ENCODE assay signal across 26 cellular contexts in genomic region chr1:22098752-22099151, GRCh38. TPM values are rescaled to one million over a fixed set of nuclear protein-coding genes. Genes with fewer than 3 reads are reported as not detected.
DNase-seq lines count a peak whose midpoint lies in the region; ATAC-seq and FAIRE-seq lines count a peak whose summit lies in the region.
"Had no signal": no experiment of that assay in that cellular context is flagged by ENCODE, and none has a peak within 500 bp of the region (broad histone marks: within the 10 kb centered on the region; RNA-seq: fewer than 3 reads in every experiment).

No MANE protein-coding gene starts in this region.

- no peak overlapping the region for H4K91ac ChIP-seq in mesenchymal stem cell (ENCODE audit: low read length)

- H3K4me1 Mint-ChIP-seq in activated CD4-positive, alpha-beta T cell treated with anti-CD3 and anti-CD28 coated beads, Interleukin-2, amount 10 ng/mL, durations not matched to agents 7 days and 5 days: peaks cover 66% of the 10 kb centered on the region
- H3K4me1 Mint-ChIP-seq in activated CD4-positive, alpha-beta T cell treated with anti-CD3 and anti-CD28 coated beads for 36 hours: peaks cover 62% of the 10 kb centered on the region
- peaks cover 25 to 75% (median 48%) of the 10 kb centered on the region in 4 donors for H3K4me1 Mint-ChIP-seq in CD4-positive, CD25-positive, alpha-beta regulatory T cell
- H3K4me1 Mint-ChIP-seq in T-cell: peaks cover 65 to 80% (median 76%) of the 10 kb centered on the region in 3 donors
- H3K4me1 Mint-ChIP-seq: H9 had no signal

- no peak overlapping the region for H3K27ac ChIP-seq in CD4-positive, CD25-positive, alpha-beta regulatory T cell (ENCODE audit: insufficient read depth, low read length, poor library complexity, severe bottlenecking)
- H3K27ac ChIP-seq in mesenchymal stem cell (ENCODE audit: low read length, poor library complexity, severe bottlenecking): no peak overlapping the region
- H3K27ac ChIP-seq: 22Rv1, GM23248, SJCRH30 had no signal

- ATAC-seq in activated CD4-positive, alpha-beta T cell treated with anti-CD3 and anti-CD28 coated beads for 36 hours: no peak
- ATAC-seq in CD4-positive, CD25-positive, alpha-beta regulatory T cell (ENCODE audit: low read depth in 2 of 2): no peak
- ATAC-seq in T-cell (replicated peaks in 1 of 4): no peak
- ATAC-seq: Panc1 had no signal

- no peak for DNase-seq in activated CD4-positive, alpha-beta T cell treated with anti-CD3 and anti-CD28 coated beads, Interleukin-2, amount 10 ng/mL, durations not matched to agents 7 days and 5 days
- DNase-seq in activated CD4-positive, alpha-beta T cell treated with anti-CD3 and anti-CD28 coated beads for 36 hours: no peak
- no peak for DNase-seq in CD4-positive, CD25-positive, alpha-beta regulatory T cell
- DNase-seq in T-cell (no peak), mesenchymal stem cell (no peak), RCC 7860 (ENCODE audit: low spot score) (no peak), globus pallidus (ENCODE audit: low spot score) (no peak), activated gamma-delta T cell (lab: John Stamatoyannopoulos, UW) (no peak)
- DNase-seq: ACHN, AML-193, C1 segment of cervical spinal cord, EL, GF-D8, GM23248, H9, Kasumi-1, NCI-H1694, NCI-H2081, NCI-H2171, NCI-H345, NCI-H524 treated with DMSO at 0.1 percent for 48 hours, NCI-H82, SJCRH30 had no signal

- WGBS in mesenchymal stem cell: 94% methylated on average over 10 of the region's 10 CpGs

- peaks cover 33% of the 10 kb centered on the region for H3K4me1 ChIP-seq in CD4-positive, CD25-positive, alpha-beta regulatory T cell (ENCODE audit: control insufficient read depth, insufficient read depth, low read length, poor library complexity, severe bottlenecking)
- peaks cover 2% of the 10 kb centered on the region for H3K4me1 ChIP-seq in mesenchymal stem cell (ENCODE audit: control insufficient read depth, insufficient read depth, low read depth, low read length)
- H3K4me1 ChIP-seq: SJCRH30 had no signal

- peaks cover 77% of the 10 kb centered on the region for H3K36me3 Mint-ChIP-seq in activated CD4-positive, alpha-beta T cell treated with anti-CD3 and anti-CD28 coated beads, Interleukin-2, amount 10 ng/mL, durations not matched to agents 7 days and 5 days (ENCODE audit: low read depth)
- peaks cover 61% of the 10 kb centered on the region for H3K36me3 Mint-ChIP-seq in activated CD4-positive, alpha-beta T cell treated with anti-CD3 and anti-CD28 coated beads for 36 hours (ENCODE audit: low read depth)
- H3K36me3 Mint-ChIP-seq in CD4-positive, CD25-positive, alpha-beta regulatory T cell: peaks cover 32% of the 10 kb centered on the region
- peaks cover 34% of the 10 kb centered on the region for H3K36me3 Mint-ChIP-seq in T-cell

- H3K4me3 Mint-ChIP-seq in activated CD4-positive, alpha-beta T cell treated with anti-CD3 and anti-CD28 coated beads, Interleukin-2, amount 10 ng/mL, durations not matched to agents 7 days and 5 days: no peak overlapping the region
- no peak overlapping the region for H3K4me3 Mint-ChIP-seq in activated CD4-positive, alpha-beta T cell treated with anti-CD3 and anti-CD28 coated beads for 36 hours
- no peak overlapping the region for H3K4me3 Mint-ChIP-seq in CD4-positive, CD25-positive, alpha-beta regulatory T cell
- H3K4me3 Mint-ChIP-seq in T-cell: no peak overlapping the region
- H3K4me3 Mint-ChIP-seq: H9 had no signal

- no peaks in the 10 kb centered on the region for H3K9me3 Mint-ChIP-seq in activated CD4-positive, alpha-beta T cell treated with anti-CD3 and anti-CD28 coated beads, Interleukin-2, amount 10 ng/mL, durations not matched to agents 7 days and 5 days
- H3K9me3 Mint-ChIP-seq in activated CD4-positive, alpha-beta T cell treated with anti-CD3 and anti-CD28 coated beads for 36 hours (ENCODE audit: low read depth): peaks cover under 1% of the 10 kb centered on the region
- no peaks in the 10 kb centered on the region for H3K9me3 Mint-ChIP-seq in CD4-positive, CD25-positive, alpha-beta regulatory T cell
- H3K9me3 Mint-ChIP-seq in T-cell: no peaks in the 10 kb centered on the region
- H3K9me3 Mint-ChIP-seq: H9 had no signal

- H3K9me3 ChIP-seq in CD4-positive, CD25-positive, alpha-beta regulatory T cell (ENCODE audit: control insufficient read depth in 2 of 2, low read length in 2 of 2): no peaks in the 10 kb centered on the region
- no peaks in the 10 kb centered on the region for H3K9me3 ChIP-seq in mesenchymal stem cell (ENCODE audit: control insufficient read depth, low read length)
- H3K9me3 ChIP-seq: SJCRH30 had no signal

- intact Hi-C loops in activated CD4-positive, alpha-beta T cell treated with anti-CD3 and anti-CD28 coated beads for 36 hours (cut with DNase I, micrococcal nuclease): no loop called here

- H3K9ac ChIP-seq in mesenchymal stem cell (ENCODE audit: low read length): no peak overlapping the region
- H3K9ac ChIP-seq: GM23248 had no signal

- H3K27me3 ChIP-seq in CD4-positive, CD25-positive, alpha-beta regulatory T cell (ENCODE audit: control insufficient read depth, insufficient read depth, low read length): no peaks in the 10 kb centered on the region
- H3K27me3 ChIP-seq in mesenchymal stem cell (ENCODE audit: control insufficient read depth in 1 of 2, insufficient read depth in 1 of 2, low read length in 2 of 2): no peaks in the 10 kb centered on the region
- H3K27me3 ChIP-seq: SJCRH30 had no signal

- H3K23ac ChIP-seq in mesenchymal stem cell (ENCODE audit: low read length in 2 of 2): no peak overlapping the region

- peaks cover 19% of the 10 kb centered on the region for H3K79me1 ChIP-seq in mesenchymal stem cell (replicated peaks; ENCODE audit: low read length, poor library complexity, severe bottlenecking)

- peaks cover 59% of the 10 kb centered on the region for H3K36me3 ChIP-seq in CD4-positive, CD25-positive, alpha-beta regulatory T cell (ENCODE audit: control insufficient read depth, insufficient read depth, low read length)
- H3K36me3 ChIP-seq in mesenchymal stem cell (ENCODE audit: control insufficient read depth in 1 of 2, insufficient read depth in 2 of 2, low read depth in 1 of 2, low read length in 2 of 2): peaks cover 18 to 82% of the 10 kb centered on the region in 2 experiments

- H2AK5ac ChIP-seq in mesenchymal stem cell (ENCODE audit: low read length, severe bottlenecking): no peak overlapping the region

- H2BK12ac ChIP-seq in mesenchymal stem cell (ENCODE audit: low read length in 2 of 2): no peak overlapping the region

- H2BK120ac ChIP-seq in mesenchymal stem cell (ENCODE audit: low read depth, low read length): no peak overlapping the region

- H4K8ac ChIP-seq in mesenchymal stem cell (ENCODE audit: low read length): peak overlapping the region; percentile 9

- no peak overlapping the region for H3K18ac ChIP-seq in mesenchymal stem cell (ENCODE audit: low read depth in 1 of 2, low read length in 2 of 2)

- H2BK5ac ChIP-seq in mesenchymal stem cell (ENCODE audit: low read depth, low read length, poor library complexity, severe bottlenecking): no peak overlapping the region

- no peaks in the 10 kb centered on the region for H3K27me3 Mint-ChIP-seq in activated CD4-positive, alpha-beta T cell treated with anti-CD3 and anti-CD28 coated beads, Interleukin-2, amount 10 ng/mL, durations not matched to agents 7 days and 5 days
- H3K27me3 Mint-ChIP-seq in activated CD4-positive, alpha-beta T cell treated with anti-CD3 and anti-CD28 coated beads for 36 hours: no peaks in the 10 kb centered on the region
- no peaks in the 10 kb centered on the region for H3K27me3 Mint-ChIP-seq in CD4-positive, CD25-positive, alpha-beta regulatory T cell
- no peaks in the 10 kb centered on the region for H3K27me3 Mint-ChIP-seq in T-cell

- H2AFZ ChIP-seq in mesenchymal stem cell (ENCODE audit: low read depth, low read length): no peak overlapping the region
- H2AFZ ChIP-seq: GM23248 had no signal

- no peak overlapping the region for H3K4me3 ChIP-seq in CD4-positive, CD25-positive, alpha-beta regulatory T cell (ENCODE audit: low read depth, low read length)
- H3K4me3 ChIP-seq in mesenchymal stem cell (ENCODE audit: insufficient read depth in 1 of 2, low read depth in 1 of 2, low read length in 2 of 2): no peak overlapping the region
- H3K4me3 ChIP-seq: GM23248, SJCRH30 had no signal

- H3K14ac ChIP-seq in mesenchymal stem cell (ENCODE audit: low read length in 2 of 2): no peak overlapping the region

- no peak overlapping the region for H3K4ac ChIP-seq in mesenchymal stem cell (ENCODE audit: low read depth in 1 of 2, low read length in 2 of 2)

- peak overlapping the region; percentile 82 for H3K27ac Mint-ChIP-seq in activated CD4-positive, alpha-beta T cell treated with anti-CD3 and anti-CD28 coated beads, Interleukin-2, amount 10 ng/mL, durations not matched to agents 7 days and 5 days
- no peak overlapping the region for H3K27ac Mint-ChIP-seq in activated CD4-positive, alpha-beta T cell treated with anti-CD3 and anti-CD28 coated beads for 36 hours
- peak overlapping the region in 2 of 3 donors; percentile 38 to 44 for H3K27ac Mint-ChIP-seq in CD4-positive, CD25-positive, alpha-beta regulatory T cell
- H3K27ac Mint-ChIP-seq in T-cell: peak overlapping the region; percentile 45 to 65
- H3K27ac Mint-ChIP-seq: H9 had no signal

- no peak for FAIRE-seq in RCC 7860 (lab: Jason Lieb, UNC)

- H3K4me2 ChIP-seq in mesenchymal stem cell (ENCODE audit: low read length, poor library complexity, severe bottlenecking): no peak overlapping the region

- POLR2A ChIA-PET in activated CD4-positive, alpha-beta T cell treated with anti-CD3 and anti-CD28 coated beads, Interleukin-2, amount 10 ng/mL, durations not matched to agents 7 days and 5 days (lab: Charles Lee): no interaction called here
- POLR2A ChIA-PET in activated CD4-positive, alpha-beta T cell treated with anti-CD3 and anti-CD28 coated beads for 36 hours (lab: Charles Lee): no interaction called here
- POLR2A ChIA-PET in T-cell (lab: Charles Lee): no interaction called here

- H2BK15ac ChIP-seq in mesenchymal stem cell (ENCODE audit: low read depth, poor library complexity, severe bottlenecking): no peak overlapping the region

- CTCF ChIA-PET in activated CD4-positive, alpha-beta T cell treated with anti-CD3 and anti-CD28 coated beads, Interleukin-2, amount 10 ng/mL, durations not matched to agents 7 days and 5 days (lab: Charles Lee): interaction anchor here (0.6 to 1.5 kb wide), 6 partner anchors 14 to 1724 kb away, joined by 3 to 4 read pairs (median 3); no protein-coding TSS in a partner anchor
- CTCF ChIA-PET in activated CD4-positive, alpha-beta T cell treated with anti-CD3 and anti-CD28 coated beads for 36 hours (lab: Charles Lee): interaction anchor here (1.3 to 1.9 kb wide), 3 partner anchors 11 to 73 kb away, joined by 3 to 5 read pairs (median 4); no protein-coding TSS in a partner anchor
- CTCF ChIA-PET in T-cell (lab: Charles Lee): interaction anchor here in 1 of 2 donors (0.6 kb wide), 1 partner anchor 68 kb away, joined by 3 read pairs; no protein-coding TSS in a partner anchor

RNA-seq across cellular contexts. Expression of gene WNT4, which starts 44.1 kb away (rescaled TPM):
- not detected for total RNA-seq in activated CD4-positive, alpha-beta T cell treated with anti-CD3 and anti-CD28 coated beads, Interleukin-2, amount 10 ng/mL, durations not matched to agents 7 days and 5 days
- total RNA-seq in activated CD4-positive, alpha-beta T cell treated with anti-CD3 and anti-CD28 coated beads for 36 hours: not detected
- total RNA-seq in CD4-positive, CD25-positive, alpha-beta regulatory T cell: not detected
- under 1 TPM in 2 of 4 donors, not detected in 2; 0.06 to 0.13 TPM for polyA plus RNA-seq in CD4-positive, CD25-positive, alpha-beta regulatory T cell
- total RNA-seq in T-cell: not detected
- 2.9 TPM for polyA plus RNA-seq in mesenchymal stem cell (2013, experiment 1 of 2)
- polyA plus RNA-seq in mesenchymal stem cell (2013, experiment 2 of 2): 3.2 TPM
- total RNA-seq: MCF 10A had no signal

RNA-seq across cellular contexts. Expression of gene CDC42, which starts 46.2 kb away (rescaled TPM):
- 100 to 1,000 TPM; 378 to 413 TPM for total RNA-seq in activated CD4-positive, alpha-beta T cell treated with anti-CD3 and anti-CD28 coated beads, Interleukin-2, amount 10 ng/mL, durations not matched to agents 7 days and 5 days
- total RNA-seq in activated CD4-positive, alpha-beta T cell treated with anti-CD3 and anti-CD28 coated beads for 36 hours: 100 to 1,000 TPM; 298 to 339 TPM
- 376 TPM for total RNA-seq in CD4-positive, CD25-positive, alpha-beta regulatory T cell
- polyA plus RNA-seq in CD4-positive, CD25-positive, alpha-beta regulatory T cell: 100 to 1,000 TPM; 290 to 513 (median 434) TPM
- 100 to 1,000 TPM; 181 to 348 (median 192) TPM for total RNA-seq in T-cell
- 316 TPM for polyA plus RNA-seq in mesenchymal stem cell (2013, experiment 1 of 2)
- polyA plus RNA-seq in mesenchymal stem cell (2013, experiment 2 of 2): 326 TPM
